In the genomic region with DNA sequence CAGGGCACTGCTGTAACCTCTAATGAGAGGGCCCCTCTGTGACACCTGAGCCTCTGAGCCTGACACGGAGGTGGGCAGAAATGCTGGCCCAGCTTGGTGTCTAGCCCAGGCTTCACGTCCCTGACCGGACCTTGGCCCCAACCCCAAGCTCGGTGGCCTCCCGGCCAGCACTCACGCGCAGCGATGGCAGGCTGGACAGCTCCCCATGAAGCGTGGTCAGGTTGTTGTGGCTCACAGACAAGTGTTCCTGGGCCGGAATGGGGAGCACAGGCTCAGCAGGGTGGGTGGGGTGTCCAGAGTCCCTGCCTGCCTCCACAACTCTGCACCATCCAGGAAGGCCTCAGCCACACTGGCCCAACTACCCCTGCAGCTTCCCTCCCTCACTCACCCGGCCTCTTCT, we compare ENCODE assay signal across 2 cellular contexts.
TF ChIP-seq lines count a peak whose summit lies in the region.

No MANE protein-coding gene starts in this region.

TF ChIP-seq in SK-N-SH, 30 proteins besides CTCF, POLR2A, EP300 and RAD21:
- TF ChIP-seq, protein P1, sequence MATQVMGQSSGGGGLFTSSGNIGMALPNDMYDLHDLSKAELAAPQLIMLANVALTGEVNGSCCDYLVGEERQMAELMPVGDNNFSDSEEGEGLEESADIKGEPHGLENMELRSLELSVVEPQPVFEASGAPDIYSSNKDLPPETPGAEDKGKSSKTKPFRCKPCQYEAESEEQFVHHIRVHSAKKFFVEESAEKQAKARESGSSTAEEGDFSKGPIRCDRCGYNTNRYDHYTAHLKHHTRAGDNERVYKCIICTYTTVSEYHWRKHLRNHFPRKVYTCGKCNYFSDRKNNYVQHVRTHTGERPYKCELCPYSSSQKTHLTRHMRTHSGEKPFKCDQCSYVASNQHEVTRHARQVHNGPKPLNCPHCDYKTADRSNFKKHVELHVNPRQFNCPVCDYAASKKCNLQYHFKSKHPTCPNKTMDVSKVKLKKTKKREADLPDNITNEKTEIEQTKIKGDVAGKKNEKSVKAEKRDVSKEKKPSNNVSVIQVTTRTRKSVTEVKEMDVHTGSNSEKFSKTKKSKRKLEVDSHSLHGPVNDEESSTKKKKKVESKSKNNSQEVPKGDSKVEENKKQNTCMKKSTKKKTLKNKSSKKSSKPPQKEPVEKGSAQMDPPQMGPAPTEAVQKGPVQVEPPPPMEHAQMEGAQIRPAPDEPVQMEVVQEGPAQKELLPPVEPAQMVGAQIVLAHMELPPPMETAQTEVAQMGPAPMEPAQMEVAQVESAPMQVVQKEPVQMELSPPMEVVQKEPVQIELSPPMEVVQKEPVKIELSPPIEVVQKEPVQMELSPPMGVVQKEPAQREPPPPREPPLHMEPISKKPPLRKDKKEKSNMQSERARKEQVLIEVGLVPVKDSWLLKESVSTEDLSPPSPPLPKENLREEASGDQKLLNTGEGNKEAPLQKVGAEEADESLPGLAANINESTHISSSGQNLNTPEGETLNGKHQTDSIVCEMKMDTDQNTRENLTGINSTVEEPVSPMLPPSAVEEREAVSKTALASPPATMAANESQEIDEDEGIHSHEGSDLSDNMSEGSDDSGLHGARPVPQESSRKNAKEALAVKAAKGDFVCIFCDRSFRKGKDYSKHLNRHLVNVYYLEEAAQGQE (IDR thresholded peaks at IDR 0.05; ENCODE audit: low read depth, low read length) = peak; percentile 39; the same call in 1 of the 2 replicates
- TF ChIP-seq MEF2A (IDR thresholded peaks at IDR 0.05; ENCODE audit: borderline replicate concordance, low read depth) = no peak
- no peak for TF ChIP-seq GABPA (IDR thresholded peaks at IDR 0.05; ENCODE audit: low read depth)
- TF ChIP-seq SMC3 (IDR thresholded peaks at IDR 0.05; ENCODE audit: low read depth, low read length) = no peak

TF ChIP-seq in SK-N-SH treated with all-trans-retinoic acid at 6 μM for 48 hours, 23 proteins besides CTCF, POLR2A, EP300 and RAD21 (continued from another document):
- TF ChIP-seq, protein P2, sequence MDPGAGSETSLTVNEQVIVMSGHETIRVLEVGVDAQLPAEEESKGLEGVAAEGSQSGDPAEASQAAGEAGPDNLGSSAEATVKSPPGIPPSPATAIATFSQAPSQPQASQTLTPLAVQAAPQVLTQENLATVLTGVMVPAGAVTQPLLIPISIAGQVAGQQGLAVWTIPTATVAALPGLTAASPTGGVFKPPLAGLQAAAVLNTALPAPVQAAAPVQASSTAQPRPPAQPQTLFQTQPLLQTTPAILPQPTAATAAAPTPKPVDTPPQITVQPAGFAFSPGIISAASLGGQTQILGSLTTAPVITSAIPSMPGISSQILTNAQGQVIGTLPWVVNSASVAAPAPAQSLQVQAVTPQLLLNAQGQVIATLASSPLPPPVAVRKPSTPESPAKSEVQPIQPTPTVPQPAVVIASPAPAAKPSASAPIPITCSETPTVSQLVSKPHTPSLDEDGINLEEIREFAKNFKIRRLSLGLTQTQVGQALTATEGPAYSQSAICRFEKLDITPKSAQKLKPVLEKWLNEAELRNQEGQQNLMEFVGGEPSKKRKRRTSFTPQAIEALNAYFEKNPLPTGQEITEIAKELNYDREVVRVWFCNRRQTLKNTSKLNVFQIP (CRISPR knock-in tag; IDR thresholded peaks at IDR 0.05; ENCODE audit: borderline replicate concordance, low read depth) = no peak
- TF ChIP-seq, protein P3, sequence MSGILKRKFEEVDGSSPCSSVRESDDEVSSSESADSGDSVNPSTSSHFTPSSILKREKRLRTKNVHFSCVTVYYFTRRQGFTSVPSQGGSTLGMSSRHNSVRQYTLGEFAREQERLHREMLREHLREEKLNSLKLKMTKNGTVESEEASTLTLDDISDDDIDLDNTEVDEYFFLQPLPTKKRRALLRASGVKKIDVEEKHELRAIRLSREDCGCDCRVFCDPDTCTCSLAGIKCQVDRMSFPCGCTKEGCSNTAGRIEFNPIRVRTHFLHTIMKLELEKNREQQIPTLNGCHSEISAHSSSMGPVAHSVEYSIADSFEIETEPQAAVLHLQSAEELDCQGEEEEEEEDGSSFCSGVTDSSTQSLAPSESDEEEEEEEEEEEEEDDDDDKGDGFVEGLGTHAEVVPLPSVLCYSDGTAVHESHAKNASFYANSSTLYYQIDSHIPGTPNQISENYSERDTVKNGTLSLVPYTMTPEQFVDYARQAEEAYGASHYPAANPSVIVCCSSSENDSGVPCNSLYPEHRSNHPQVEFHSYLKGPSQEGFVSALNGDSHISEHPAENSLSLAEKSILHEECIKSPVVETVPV (CRISPR knock-in tag; IDR thresholded peaks at IDR 0.05) = no peak
- TF ChIP-seq, protein P4, sequence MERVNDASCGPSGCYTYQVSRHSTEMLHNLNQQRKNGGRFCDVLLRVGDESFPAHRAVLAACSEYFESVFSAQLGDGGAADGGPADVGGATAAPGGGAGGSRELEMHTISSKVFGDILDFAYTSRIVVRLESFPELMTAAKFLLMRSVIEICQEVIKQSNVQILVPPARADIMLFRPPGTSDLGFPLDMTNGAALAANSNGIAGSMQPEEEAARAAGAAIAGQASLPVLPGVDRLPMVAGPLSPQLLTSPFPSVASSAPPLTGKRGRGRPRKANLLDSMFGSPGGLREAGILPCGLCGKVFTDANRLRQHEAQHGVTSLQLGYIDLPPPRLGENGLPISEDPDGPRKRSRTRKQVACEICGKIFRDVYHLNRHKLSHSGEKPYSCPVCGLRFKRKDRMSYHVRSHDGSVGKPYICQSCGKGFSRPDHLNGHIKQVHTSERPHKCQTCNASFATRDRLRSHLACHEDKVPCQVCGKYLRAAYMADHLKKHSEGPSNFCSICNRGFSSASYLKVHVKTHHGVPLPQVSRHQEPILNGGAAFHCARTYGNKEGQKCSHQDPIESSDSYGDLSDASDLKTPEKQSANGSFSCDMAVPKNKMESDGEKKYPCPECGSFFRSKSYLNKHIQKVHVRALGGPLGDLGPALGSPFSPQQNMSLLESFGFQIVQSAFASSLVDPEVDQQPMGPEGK (CRISPR knock-in tag; IDR thresholded peaks at IDR 0.05; ENCODE audit: borderline replicate concordance) = no peak
- TF ChIP-seq RARB (CRISPR knock-in tag; IDR thresholded peaks at IDR 0.05) = no peak
- TF ChIP-seq, protein P5, sequence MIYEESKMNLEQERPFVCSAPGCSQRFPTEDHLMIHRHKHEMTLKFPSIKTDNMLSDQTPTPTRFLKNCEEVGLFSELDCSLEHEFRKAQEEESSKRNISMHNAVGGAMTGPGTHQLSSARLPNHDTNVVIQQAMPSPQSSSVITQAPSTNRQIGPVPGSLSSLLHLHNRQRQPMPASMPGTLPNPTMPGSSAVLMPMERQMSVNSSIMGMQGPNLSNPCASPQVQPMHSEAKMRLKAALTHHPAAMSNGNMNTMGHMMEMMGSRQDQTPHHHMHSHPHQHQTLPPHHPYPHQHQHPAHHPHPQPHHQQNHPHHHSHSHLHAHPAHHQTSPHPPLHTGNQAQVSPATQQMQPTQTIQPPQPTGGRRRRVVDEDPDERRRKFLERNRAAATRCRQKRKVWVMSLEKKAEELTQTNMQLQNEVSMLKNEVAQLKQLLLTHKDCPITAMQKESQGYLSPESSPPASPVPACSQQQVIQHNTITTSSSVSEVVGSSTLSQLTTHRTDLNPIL (CRISPR knock-in tag; IDR thresholded peaks at IDR 0.05; ENCODE audit: low read depth) = no peak
- no peak for TF ChIP-seq GLIS3 (CRISPR knock-in tag; IDR thresholded peaks at IDR 0.05)
- no peak for TF ChIP-seq PPARA (CRISPR knock-in tag; IDR thresholded peaks at IDR 0.05; ENCODE audit: borderline replicate concordance)
- no peak for TF ChIP-seq ARNTL (CRISPR knock-in tag; IDR thresholded peaks at IDR 0.05; ENCODE audit: borderline replicate concordance, low read depth)
- no peak for TF ChIP-seq SNAI2 (CRISPR knock-in tag; IDR thresholded peaks at IDR 0.05)
- TF ChIP-seq, protein P6, sequence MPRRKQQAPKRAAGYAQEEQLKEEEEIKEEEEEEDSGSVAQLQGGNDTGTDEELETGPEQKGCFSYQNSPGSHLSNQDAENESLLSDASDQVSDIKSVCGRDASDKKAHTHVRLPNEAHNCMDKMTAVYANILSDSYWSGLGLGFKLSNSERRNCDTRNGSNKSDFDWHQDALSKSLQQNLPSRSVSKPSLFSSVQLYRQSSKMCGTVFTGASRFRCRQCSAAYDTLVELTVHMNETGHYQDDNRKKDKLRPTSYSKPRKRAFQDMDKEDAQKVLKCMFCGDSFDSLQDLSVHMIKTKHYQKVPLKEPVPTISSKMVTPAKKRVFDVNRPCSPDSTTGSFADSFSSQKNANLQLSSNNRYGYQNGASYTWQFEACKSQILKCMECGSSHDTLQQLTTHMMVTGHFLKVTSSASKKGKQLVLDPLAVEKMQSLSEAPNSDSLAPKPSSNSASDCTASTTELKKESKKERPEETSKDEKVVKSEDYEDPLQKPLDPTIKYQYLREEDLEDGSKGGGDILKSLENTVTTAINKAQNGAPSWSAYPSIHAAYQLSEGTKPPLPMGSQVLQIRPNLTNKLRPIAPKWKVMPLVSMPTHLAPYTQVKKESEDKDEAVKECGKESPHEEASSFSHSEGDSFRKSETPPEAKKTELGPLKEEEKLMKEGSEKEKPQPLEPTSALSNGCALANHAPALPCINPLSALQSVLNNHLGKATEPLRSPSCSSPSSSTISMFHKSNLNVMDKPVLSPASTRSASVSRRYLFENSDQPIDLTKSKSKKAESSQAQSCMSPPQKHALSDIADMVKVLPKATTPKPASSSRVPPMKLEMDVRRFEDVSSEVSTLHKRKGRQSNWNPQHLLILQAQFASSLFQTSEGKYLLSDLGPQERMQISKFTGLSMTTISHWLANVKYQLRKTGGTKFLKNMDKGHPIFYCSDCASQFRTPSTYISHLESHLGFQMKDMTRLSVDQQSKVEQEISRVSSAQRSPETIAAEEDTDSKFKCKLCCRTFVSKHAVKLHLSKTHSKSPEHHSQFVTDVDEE (CRISPR knock-in tag; IDR thresholded peaks at IDR 0.05) = no peak
- TF ChIP-seq OSR1 (CRISPR knock-in tag; IDR thresholded peaks at IDR 0.05) = no peak
- TF ChIP-seq ZFP30 (CRISPR knock-in tag; IDR thresholded peaks at IDR 0.05) = no peak
